Comparison of ENCODE assay signal across 8 cellular contexts in genomic region chr9:135479469-135480052, GRCh38. TPM values are rescaled to one million over a fixed set of nuclear protein-coding genes. Genes with fewer than 3 reads are reported as not detected.
DNase-seq lines count a peak whose midpoint lies in the region; ATAC-seq and TF ChIP-seq lines count a peak whose summit lies in the region.

A gene with protein sequence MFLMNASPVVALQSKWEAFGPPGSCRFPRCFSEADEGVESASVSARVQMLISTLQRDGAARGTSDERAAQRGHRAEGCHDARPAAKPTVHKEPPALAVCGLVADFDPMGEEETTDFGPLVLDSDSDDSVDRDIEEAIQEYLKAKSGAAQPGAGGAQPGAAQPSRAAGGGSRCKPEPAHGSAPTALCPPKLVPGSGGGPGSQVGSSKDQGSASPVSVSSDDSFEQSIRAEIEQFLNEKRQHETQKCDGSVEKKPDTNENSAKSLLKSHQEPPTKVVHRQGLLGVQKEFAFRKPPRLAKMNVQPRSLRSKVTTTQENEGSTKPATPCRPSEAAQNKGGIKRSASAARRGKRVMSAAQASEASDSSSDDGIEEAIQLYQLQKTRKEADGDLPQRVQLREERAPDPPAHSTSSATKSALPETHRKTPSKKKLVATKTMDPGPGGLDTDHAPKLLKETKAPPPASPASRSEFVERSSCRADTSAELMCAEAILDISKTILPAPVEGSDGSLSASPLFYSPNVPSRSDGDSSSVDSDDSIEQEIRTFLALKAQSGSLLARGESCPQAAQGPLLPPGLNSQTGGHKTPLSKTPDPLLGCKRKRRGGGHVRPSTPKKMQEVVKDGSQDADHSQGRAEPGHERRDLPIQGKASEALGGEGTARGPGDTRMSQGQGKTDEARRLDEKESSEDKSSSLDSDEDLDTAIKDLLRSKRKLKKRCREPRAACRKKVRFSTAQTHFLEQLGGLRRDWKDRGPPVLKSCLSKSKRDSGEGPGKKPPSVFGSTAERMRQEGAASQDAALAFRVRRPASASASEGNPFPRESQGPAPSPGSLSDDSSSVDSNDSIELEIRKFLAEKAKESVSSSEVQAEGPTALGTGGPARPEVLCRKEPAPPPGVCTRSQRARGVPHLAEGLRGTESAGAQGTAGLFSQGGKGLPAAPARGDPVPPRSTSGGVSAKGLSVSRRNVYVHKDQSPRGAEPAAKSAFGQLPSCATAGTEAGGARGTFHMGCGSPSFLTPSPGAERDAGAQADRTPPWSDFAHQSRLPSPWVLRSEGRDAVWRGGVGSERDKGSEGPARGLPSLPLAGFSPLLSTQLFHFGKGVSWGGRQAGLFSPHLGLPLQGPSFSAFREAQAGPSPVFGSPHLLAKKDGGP (N-terminal part only) (plus strand): TSS chr9:135479782. CDS start chr9:135484511, 4,729 bp downstream.

- TF ChIP-seq CTCF in Peyer's patch (IDR thresholded peaks at IDR 0.05) (no peak), epithelial cell of proximal tubule (conservative IDR thresholded peaks at IDR 0.05; ENCODE audit: low read depth, low read length) (no peak)

- DNase-seq in NCI-H1417 (lab: John Stamatoyannopoulos, UW), result peak in 2 of 3 experiments; percentile 50 to 62
- DNase-seq in NCI-H1417 treated with DMSO at 0.1 percent for 48 hours (lab: John Stamatoyannopoulos, UW), result no peak
- no peak for DNase-seq in Peyer's patch
- DNase-seq in epithelial cell of proximal tubule (ENCODE audit: low read depth), result no peak
- DNase-seq in middle frontal gyrus (ENCODE audit: extremely low spot score, low spot score), result no peak
- DNase-seq in GM19240 (ENCODE audit: insufficient read length, low spot score), result no peak

- no peak for TF ChIP-seq POLR2A in Peyer's patch (IDR thresholded peaks at IDR 0.05)

- ATAC-seq in GM21717 (IDR thresholded peaks at IDR 0.05; ENCODE audit: unreplicated experiment), result no peak

- H3K4me3 ChIP-seq in Peyer's patch (peak within 1 kb of the TSS; percentile 59 to 93 (median 78)), epithelial cell of proximal tubule (ENCODE audit: low read depth, low read length) (peak within 1 kb of the TSS; percentile 88), muscle layer of duodenum (ENCODE audit: low read depth in 1 of 2, low read length in 2 of 2) (peak within 1 kb of the TSS; percentile 57 to 87)

- no peaks in the 10 kb centered on the region for H3K9me3 ChIP-seq in Peyer's patch
- H3K9me3 ChIP-seq in muscle layer of duodenum (ENCODE audit: control insufficient read depth in 1 of 2, low read length in 2 of 2), result no peaks in the 10 kb centered on the region

- peaks cover 0 to 15% (median 7%) of the 10 kb centered on the region in 4 donors for H3K4me1 ChIP-seq in Peyer's patch
- peaks cover 4 to 7% of the 10 kb centered on the region in 2 donors for H3K4me1 ChIP-seq in muscle layer of duodenum (ENCODE audit: control insufficient read depth in 1 of 2, insufficient read depth in 2 of 2, low read length in 2 of 2)

- H3K27ac ChIP-seq in Peyer's patch (peak within 1 kb of the TSS; percentile 45 to 84 (median 71)), muscle layer of duodenum (ENCODE audit: low read length) (no peak within 1 kb of the TSS)

- peaks cover 0 to 7% (median 0%) of the 10 kb centered on the region in 3 donors for H3K36me3 ChIP-seq in Peyer's patch
- H3K36me3 ChIP-seq in muscle layer of duodenum (ENCODE audit: control insufficient read depth in 1 of 2, insufficient read depth in 2 of 2, low read length in 2 of 2), result peaks cover 0 to 6% of the 10 kb centered on the region in 2 donors

- H3K27me3 ChIP-seq in Peyer's patch (no peaks in the 10 kb centered on the region), muscle layer of duodenum (ENCODE audit: low read depth, low read length) (no peaks in the 10 kb centered on the region)

RNA-seq across cellular contexts. Expression of the gene that starts here (rescaled TPM):
- total RNA-seq in Peyer's patch, result 10 to 100 TPM; 12.4 to 34.0 (median 18.7) TPM
- 23.2 and 26.3 TPM in 2 replicates for total RNA-seq in epithelial cell of proximal tubule

Comparison
In these comparisons a context has a peak if more than half of its experiments do, and no peak if none do; other contexts are left out.
1. DNase-seq: peak in NCI-H1417 (2 of 3); none in NCI-H1417 treated with DMSO at 0.1 percent for 48 hours (single experiment), Peyer's patch (0 of 3), epithelial cell of proximal tubule (single experiment), middle frontal gyrus (single experiment) and GM19240 (single experiment).
2. Peak in every context shown above with its lines, with median percentiles within 50 percentile points of each other: H3K4me3 ChIP-seq.